In the genomic region with DNA sequence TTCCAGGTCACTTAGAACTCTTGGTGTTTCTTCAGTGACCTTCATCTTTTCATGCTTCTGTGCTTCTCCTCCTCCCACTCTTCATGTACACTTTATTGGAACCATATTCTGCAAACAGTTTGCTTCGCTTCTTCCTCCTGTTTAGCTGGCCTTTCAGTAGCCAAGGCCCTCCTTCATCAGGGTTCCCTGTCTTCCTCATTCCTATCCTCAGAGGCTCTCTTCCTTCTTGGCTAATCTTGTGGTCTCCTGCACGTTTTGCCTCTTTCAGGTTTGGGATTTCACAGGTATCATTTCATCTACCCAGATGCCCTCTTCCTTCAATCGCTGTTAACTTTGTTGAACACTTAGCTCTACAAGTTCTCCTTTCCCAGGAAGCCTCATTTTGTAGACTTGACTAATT, we compare ENCODE assay signal across 29 cellular contexts.
"Had no signal": no experiment of that assay in that cellular context is flagged by ENCODE, and none has a peak within 500 bp of the region (broad histone marks: within the 10 kb centered on the region; RNA-seq: fewer than 3 reads in every experiment).

No MANE protein-coding gene starts in this region.

- H3K4me3 ChIP-seq: ascending aorta, breast epithelium, cardiac muscle cell, colonic mucosa, esophagus squamous epithelium had no signal

- H3K36me3 ChIP-seq: breast epithelium had no signal

- H3K27me3 Mint-ChIP-seq: activated CD4-positive, alpha-beta memory T cell treated with anti-CD3 and anti-CD28 coated beads, Interleukin-2, amount 10 ng/mL, durations not matched to agents 7 days and 5 days; activated CD4-positive, alpha-beta T cell treated with anti-CD3 and anti-CD28 coated beads, Interleukin-2, amount 10 ng/mL, durations not matched to agents 7 days and 5 days; activated naive CD4-positive, alpha-beta T cell treated with anti-CD3 and anti-CD28 coated beads, Interleukin-2, amount 10 ng/mL, durations not matched to agents 7 days and 5 days; activated naive CD8-positive, alpha-beta T cell treated with anti-CD3 and anti-CD28 coated beads, Interleukin-2, amount 10 ng/mL, durations not matched to agents 7 days and 5 days; activated T-cell treated with anti-CD3 and anti-CD28 coated beads, Interleukin-2, amount 50 U/mL, for 24 hours; brain had no signal

- H3K27ac Mint-ChIP-seq: activated CD4-positive, alpha-beta memory T cell treated with anti-CD3 and anti-CD28 coated beads, Interleukin-2, amount 10 ng/mL, durations not matched to agents 7 days and 5 days; activated CD4-positive, alpha-beta T cell treated with anti-CD3 and anti-CD28 coated beads, Interleukin-2, amount 10 ng/mL, durations not matched to agents 7 days and 5 days; activated naive CD4-positive, alpha-beta T cell treated with anti-CD3 and anti-CD28 coated beads, Interleukin-2, amount 10 ng/mL, durations not matched to agents 7 days and 5 days; activated naive CD4-positive, alpha-beta T cell treated with anti-CD3 and anti-CD28 coated beads, Interleukin-2, amount 50 U/mL, for 72 hours; activated naive CD8-positive, alpha-beta T cell treated with anti-CD3 and anti-CD28 coated beads, Interleukin-2, amount 10 ng/mL, durations not matched to agents 7 days and 5 days; activated T-cell treated with anti-CD3 and anti-CD28 coated beads, Interleukin-2, amount 50 U/mL, for 24 hours; activated T-cell treated with anti-CD3 and anti-CD28 coated beads, Interleukin-2, amount 50 U/mL, for 72 hours; WTC11 had no signal

- H3K9me3 Mint-ChIP-seq: activated CD4-positive, alpha-beta memory T cell treated with anti-CD3 and anti-CD28 coated beads, Interleukin-2, amount 10 ng/mL, durations not matched to agents 7 days and 5 days; activated CD4-positive, alpha-beta T cell treated with anti-CD3 and anti-CD28 coated beads, Interleukin-2, amount 10 ng/mL, durations not matched to agents 7 days and 5 days; activated naive CD4-positive, alpha-beta T cell treated with anti-CD3 and anti-CD28 coated beads, Interleukin-2, amount 10 ng/mL, durations not matched to agents 7 days and 5 days; activated naive CD4-positive, alpha-beta T cell treated with anti-CD3 and anti-CD28 coated beads, Interleukin-2, amount 50 U/mL, for 72 hours; activated naive CD8-positive, alpha-beta T cell treated with anti-CD3 and anti-CD28 coated beads, Interleukin-2, amount 10 ng/mL, durations not matched to agents 7 days and 5 days; activated T-cell treated with anti-CD3 and anti-CD28 coated beads, Interleukin-2, amount 50 U/mL, for 24 hours; activated T-cell treated with anti-CD3 and anti-CD28 coated beads, Interleukin-2, amount 50 U/mL, for 72 hours; brain; WTC11 had no signal

- H3K27me3 ChIP-seq: ascending aorta, breast epithelium, cardiac muscle cell, colonic mucosa, esophagus squamous epithelium had no signal

- H3K27ac ChIP-seq: ascending aorta, breast epithelium, cardiac muscle cell, colonic mucosa, epithelial cell of prostate, esophagus squamous epithelium, VCaP had no signal

- H3K4me1 Mint-ChIP-seq: WTC11 had no signal

- DNase-seq: activated CD4-positive, alpha-beta memory T cell treated with anti-CD3 and anti-CD28 coated beads, Interleukin-2, amount 10 ng/mL, durations not matched to agents 7 days and 5 days; activated CD4-positive, alpha-beta T cell treated with anti-CD3 and anti-CD28 coated beads for 1 hour; activated CD4-positive, alpha-beta T cell treated with anti-CD3 and anti-CD28 coated beads for 4 hours; activated CD4-positive, alpha-beta T cell treated with anti-CD3 and anti-CD28 coated beads, Interleukin-2, amount 10 ng/mL, durations not matched to agents 7 days and 5 days; activated CD4-positive, alpha-beta T cell treated with anti-CD3 and anti-CD28 coated beads, Interleukin-2, amount 50 U/mL, for 4 hours; activated CD8-positive, alpha-beta memory T cell treated with anti-CD3 and anti-CD28 coated beads, Interleukin-2, amount 50 U/mL, for 48 hours; activated gamma-delta T cell; activated naive CD4-positive, alpha-beta T cell; activated naive CD4-positive, alpha-beta T cell treated with anti-CD3 and anti-CD28 coated beads, Interleukin-2, amount 10 ng/mL, durations not matched to agents 7 days and 5 days; activated naive CD8-positive, alpha-beta T cell treated with anti-CD3 and anti-CD28 coated beads, Interleukin-2, amount 10 ng/mL, durations not matched to agents 7 days and 5 days; activated T-cell treated with anti-CD3 and anti-CD28 coated beads for 4 hours; activated T-cell treated with anti-CD3 and anti-CD28 coated beads, Interleukin-2, amount 50 U/mL, for 24 hours; activated T-cell treated with anti-CD3 and anti-CD28 coated beads, Interleukin-2, amount 50 U/mL, for 72 hours; central memory CD4-positive, alpha-beta T cell; cerebellar nuclear complex; colonic mucosa; effector CD8-positive, alpha-beta T cell; esophagus squamous epithelium; head of caudate nucleus; T-helper 1 cell; T-helper 2 cell had no signal

- H3K4me3 Mint-ChIP-seq: activated CD4-positive, alpha-beta memory T cell treated with anti-CD3 and anti-CD28 coated beads, Interleukin-2, amount 10 ng/mL, durations not matched to agents 7 days and 5 days; activated CD4-positive, alpha-beta T cell treated with anti-CD3 and anti-CD28 coated beads, Interleukin-2, amount 10 ng/mL, durations not matched to agents 7 days and 5 days; activated naive CD4-positive, alpha-beta T cell treated with anti-CD3 and anti-CD28 coated beads, Interleukin-2, amount 10 ng/mL, durations not matched to agents 7 days and 5 days; activated naive CD8-positive, alpha-beta T cell treated with anti-CD3 and anti-CD28 coated beads, Interleukin-2, amount 10 ng/mL, durations not matched to agents 7 days and 5 days; activated T-cell treated with anti-CD3 and anti-CD28 coated beads, Interleukin-2, amount 50 U/mL, for 24 hours; activated T-cell treated with anti-CD3 and anti-CD28 coated beads, Interleukin-2, amount 50 U/mL, for 72 hours; brain; WTC11 had no signal

- ATAC-seq: activated naive CD4-positive, alpha-beta T cell treated with anti-CD3 and anti-CD28 coated beads, Interleukin-2, amount 50 U/mL, for 72 hours; activated T-cell treated with anti-CD3 and anti-CD28 coated beads, Interleukin-2, amount 50 U/mL, for 72 hours; WTC11 had no signal

- H3K4me1 ChIP-seq: ascending aorta, breast epithelium, colonic mucosa had no signal

- H3K9me3 ChIP-seq: ascending aorta, breast epithelium, colonic mucosa, esophagus squamous epithelium had no signal
